Comparison of ENCODE assay signal across 10 cellular contexts in the genomic region with DNA sequence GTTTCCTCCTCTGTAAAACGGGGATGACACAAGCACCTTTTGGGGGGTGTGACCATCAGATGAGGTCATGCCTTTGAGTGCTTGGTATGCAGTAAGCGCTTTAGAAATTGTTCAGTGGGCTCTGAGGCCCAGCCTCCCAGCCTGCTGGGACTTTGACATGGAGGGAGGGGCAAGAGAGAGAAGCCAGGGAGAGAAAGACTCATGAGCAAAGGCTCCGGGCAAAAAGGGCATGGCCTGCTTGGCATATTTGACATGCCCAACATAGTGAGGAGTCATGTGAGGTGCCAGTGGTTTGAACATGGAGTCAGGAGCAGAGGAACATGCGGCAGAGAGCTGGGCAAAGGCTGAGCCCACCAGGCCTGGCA. TPM values are rescaled to one million over a fixed set of nuclear protein-coding genes. Genes with fewer than 3 reads are reported as not detected.
DNase-seq lines count a peak whose midpoint lies in the region; ATAC-seq and TF ChIP-seq lines count a peak whose summit lies in the region.
"Had no signal": no experiment of that assay in that cellular context is flagged by ENCODE, and none has a peak within 500 bp of the region (broad histone marks: within the 10 kb centered on the region; RNA-seq: fewer than 3 reads in every experiment).

No MANE protein-coding gene starts in this region.

- peak overlapping the region; percentile 65 to 78 (median 72) for H3K27ac ChIP-seq in gastrocnemius medialis

- H3K4me3 ChIP-seq in gastrocnemius medialis, result no peak overlapping the region
- H3K4me3 ChIP-seq: transverse colon had no signal

- no peak overlapping the region for H3K4me3 Mint-ChIP-seq in T-helper 17 cell
- H3K4me3 Mint-ChIP-seq: activated naive CD4-positive, alpha-beta T cell treated with anti-CD3 and anti-CD28 coated beads for 36 hours had no signal

- no peaks in the 10 kb centered on the region for H3K27me3 ChIP-seq in gastrocnemius medialis
- H3K27me3 ChIP-seq: transverse colon had no signal

- peaks cover 42% of the 10 kb centered on the region for H3K27me3 Mint-ChIP-seq in T-helper 17 cell

- DNase-seq in T-helper 17 cell (no peak), left cardiac atrium (no peak), gastrocnemius medialis (no peak), dedifferentiated amniotic fluid mesenchymal stem cell (ENCODE audit: extremely low spot score) (no peak)
- no peak for DNase-seq in stimulated activated naive CD4-positive, alpha-beta T cell treated with Interleukin-2 at 50 U/mL for 16 hours (lab: John Stamatoyannopoulos, UW)

- TF ChIP-seq CTCF in gastrocnemius medialis (IDR thresholded peaks at IDR 0.05 in 4 of 5, conservative IDR thresholded peaks at IDR 0.05 in 1 of 5), result peak in 3 of 5 experiments; percentile 2 to 43 (median 21)

- in situ Hi-C loops in gastrocnemius medialis (cut with MboI; ENCODE audit: low sequenced_read_pairs in 4 of 4), result loop anchor here (5.0 to 10.0 kb wide), 4 partner anchors 94 to 202 kb away; no protein-coding TSS in a partner anchor

- H3K36me3 Mint-ChIP-seq in T-helper 17 cell (ENCODE audit: low read depth), result peaks cover 2% of the 10 kb centered on the region

- H3K9me3 ChIP-seq in T-helper 17 cell (ENCODE audit: control insufficient read depth, low read length, poor library complexity, severe bottlenecking) (no peaks in the 10 kb centered on the region), gastrocnemius medialis (no peaks in the 10 kb centered on the region)
- H3K9me3 ChIP-seq: transverse colon had no signal

- H3K27ac Mint-ChIP-seq in T-helper 17 cell, result peak overlapping the region; percentile 85
- H3K27ac Mint-ChIP-seq: activated naive CD4-positive, alpha-beta T cell treated with anti-CD3 and anti-CD28 coated beads for 36 hours had no signal

- H3K36me3 ChIP-seq in gastrocnemius medialis, result no peaks in the 10 kb centered on the region
- H3K36me3 ChIP-seq: transverse colon had no signal

- no peak for TF ChIP-seq POLR2A in gastrocnemius medialis (IDR thresholded peaks at IDR 0.05)

- intact Hi-C loops in left cardiac atrium (cut with DNase I), result loop anchor here (2.0 to 5.0 kb wide), 3 partner anchors 44 to 200 kb away; no protein-coding TSS in a partner anchor
- intact Hi-C loops in gastrocnemius medialis (cut with DNase I; ENCODE audit: low total_unique reads), result loop anchor here (1.0 to 2.0 kb wide), 5 partner anchors 45 to 204 kb away; no protein-coding TSS in a partner anchor

- H3K4me1 ChIP-seq in gastrocnemius medialis, result peaks cover 23 to 25% of the 10 kb centered on the region in 2 donors

- peak; percentile 14 for ATAC-seq in GM21367 (IDR thresholded peaks at IDR 0.05; ENCODE audit: unreplicated experiment)
- ATAC-seq in T-helper 17 cell, result no peak
- ATAC-seq in left cardiac atrium, result peak; percentile 8 to 22
- peak; percentile 28 to 40 for ATAC-seq in gastrocnemius medialis
- no peak for ATAC-seq in HG02588 (IDR thresholded peaks at IDR 0.05; ENCODE audit: unreplicated experiment)
- no peak for ATAC-seq in GM21786 (IDR thresholded peaks at IDR 0.05; ENCODE audit: unreplicated experiment)

- peaks cover 7% of the 10 kb centered on the region for H3K4me1 Mint-ChIP-seq in T-helper 17 cell

RNA-seq across cellular contexts. Expression of gene TNS1, which starts 14.0 kb away (rescaled TPM):
- total RNA-seq in T-helper 17 cell, result 10 to 100 TPM in 1 of 2 donors, under 1 TPM in 1; 0.80 to 16.8 TPM
- 100 to 1,000 TPM; 436 to 508 TPM for total RNA-seq in left cardiac atrium
- total RNA-seq in gastrocnemius medialis, result 100 to 1,000 TPM; 407 to 670 (median 484) TPM

Comparison
In these comparisons a context has a peak if more than half of its experiments do, and no peak if none do; other contexts are left out.
1. ATAC-seq: peak in GM21367 (single experiment), left cardiac atrium (2 of 2) and gastrocnemius medialis (2 of 2); none in T-helper 17 cell (single experiment), HG02588 (single experiment) and GM21786 (single experiment).
2. RNA of gene TNS1, which starts 14.0 kb away (total RNA-seq): 436 to 508 TPM in left cardiac atrium and 407 to 670 TPM in gastrocnemius medialis; 0.80 to 16.8 TPM in T-helper 17 cell; every median in the first group is over 10 times any median in the second.